In genomic region chrX:54208531-54208930, GRCh38 we compare ENCODE assay signal across 30 cellular contexts. TPM values are rescaled to one million over a fixed set of nuclear protein-coding genes. Genes with fewer than 3 reads are reported as not detected.
DNase-seq lines count a peak whose midpoint lies in the region; TF ChIP-seq lines count a peak whose summit lies in the region.
"Had no signal": no experiment of that assay in that cellular context is flagged by ENCODE, and none has a peak within 500 bp of the region (broad histone marks: within the 10 kb centered on the region; RNA-seq: fewer than 3 reads in every experiment).

No MANE protein-coding gene starts in this region.

- H3K27me3 ChIP-seq in breast epithelium, result peaks cover 0 to 18% of the 10 kb centered on the region in 2 donors
- H3K27me3 ChIP-seq: BE2C, sigmoid colon, vagina had no signal

- POLR2A ChIA-PET in MCF 10A (lab: Yijun Ruan, JAX), result interaction anchor here (0.6 to 0.7 kb wide), 2 partner anchors 211 to 1599 kb away, joined by 3 to 5 read pairs; no protein-coding TSS in a partner anchor

- H3K9me3 ChIP-seq in breast epithelium, result no peaks in the 10 kb centered on the region
- H3K9me3 ChIP-seq: BE2C, gastrocnemius medialis, sigmoid colon, thoracic aorta, vagina had no signal

- no peak for TF ChIP-seq CTCF in MCF 10A (IDR thresholded peaks at IDR 0.05; ENCODE audit: unreplicated experiment)
- TF ChIP-seq CTCF in breast epithelium (IDR thresholded peaks at IDR 0.05), result no peak
- TF ChIP-seq CTCF in cardiac fibroblast (IDR thresholded peaks at IDR 0.05; ENCODE audit: low read depth, low read length), result no peak
- TF ChIP-seq CTCF in fibroblast of villous mesenchyme (IDR thresholded peaks at IDR 0.05; ENCODE audit: insufficient read depth, low read depth, low read length), result no peak
- no peak for TF ChIP-seq CTCF in type B pancreatic cell (conservative IDR thresholded peaks at IDR 0.05)

- BruUV-seq in MCF 10A (replicated peaks; lab: Mats Ljungman, UMichigan), result no TSS peak

- H3K27ac Mint-ChIP-seq in MCF 10A (ENCODE audit: low read depth, unreplicated experiment) (no peak overlapping the region), type B pancreatic cell (no peak overlapping the region)
- H3K27ac Mint-ChIP-seq in activated naive CD4-positive, alpha-beta T cell treated with anti-CD3 and anti-CD28 coated beads, Interleukin-2, amount 10 ng/mL, durations not matched to agents 7 days and 5 days, result no peak overlapping the region
- H3K27ac Mint-ChIP-seq: activated CD4-positive, alpha-beta memory T cell treated with anti-CD3 and anti-CD28 coated beads for 36 hours; activated naive CD4-positive, alpha-beta T cell treated with anti-CD3 and anti-CD28 coated beads, Interleukin-2, amount 50 U/mL, for 24 hours; activated T-helper 1 cell treated with anti-CD3 and anti-CD28 coated beads, Interleukin-12 subunit alpha, Interleukin-12 subunit beta, Interleukin-2, Interleukin-4 antibody, amounts not matched to agents 30 ng/mL and 10 ng/mL and 1 ng/mL, durations not matched to agents 14 hours and 24 hours and 36 hours; CD8-positive, alpha-beta memory T cell; progenitor cell of endocrine pancreas; T-helper 1 cell treated with Interleukin-12 subunit alpha and Interleukin-12 subunit beta and Interleukin-4 antibody, amounts not matched to agents 30 μg/mL and 1 μg/mL, for 36 hours had no signal

- H3K9me3 Mint-ChIP-seq in MCF 10A (ENCODE audit: unreplicated experiment) (no peaks in the 10 kb centered on the region), type B pancreatic cell (no peaks in the 10 kb centered on the region)
- no peaks in the 10 kb centered on the region for H3K9me3 Mint-ChIP-seq in activated naive CD4-positive, alpha-beta T cell treated with anti-CD3 and anti-CD28 coated beads, Interleukin-2, amount 10 ng/mL, durations not matched to agents 7 days and 5 days
- H3K9me3 Mint-ChIP-seq: activated CD4-positive, alpha-beta memory T cell treated with anti-CD3 and anti-CD28 coated beads for 36 hours; activated naive CD4-positive, alpha-beta T cell treated with anti-CD3 and anti-CD28 coated beads, Interleukin-2, amount 50 U/mL, for 24 hours; activated T-helper 1 cell treated with anti-CD3 and anti-CD28 coated beads, Interleukin-12 subunit alpha, Interleukin-12 subunit beta, Interleukin-2, Interleukin-4 antibody, amounts not matched to agents 30 ng/mL and 10 ng/mL and 1 ng/mL, durations not matched to agents 14 hours and 24 hours and 36 hours; CD8-positive, alpha-beta memory T cell; central memory CD8-positive, alpha-beta T cell; T-helper 1 cell treated with Interleukin-12 subunit alpha and Interleukin-12 subunit beta and Interleukin-4 antibody, amounts not matched to agents 30 μg/mL and 1 μg/mL, for 36 hours had no signal

- H3K4me1 ChIP-seq in breast epithelium, result no peaks in the 10 kb centered on the region
- H3K4me1 ChIP-seq: BE2C, gastrocnemius medialis, sigmoid colon, vagina had no signal

- CTCF ChIA-PET in MCF 10A (lab: Yijun Ruan, JAX), result no interaction called here
- CTCF ChIA-PET in activated naive CD4-positive, alpha-beta T cell treated with anti-CD3 and anti-CD28 coated beads, Interleukin-2, amount 10 ng/mL, durations not matched to agents 7 days and 5 days (lab: Charles Lee), result no interaction called here

- no peaks in the 10 kb centered on the region for H3K36me3 ChIP-seq in breast epithelium
- H3K36me3 ChIP-seq: BE2C, gastrocnemius medialis, sigmoid colon, thoracic aorta, vagina had no signal

- intact Hi-C loops in MCF 10A (cut with micrococcal nuclease) (no loop called here), breast epithelium (cut with DNase I; ENCODE audit: low total_unique reads) (no loop called here)

- H3K4me3 ChIP-seq in breast epithelium (no peak overlapping the region), cardiac fibroblast (replicated peaks in 1 of 2; ENCODE audit: low read depth in 2 of 2, low read length in 2 of 2) (no peak overlapping the region), fibroblast of villous mesenchyme (ENCODE audit: low read depth, low read length) (no peak overlapping the region)
- H3K4me3 ChIP-seq: gastrocnemius medialis, sigmoid colon, thoracic aorta, vagina had no signal

- no peaks in the 10 kb centered on the region for H3K36me3 Mint-ChIP-seq in MCF 10A (ENCODE audit: insufficient read depth, unreplicated experiment)
- no peaks in the 10 kb centered on the region for H3K36me3 Mint-ChIP-seq in type B pancreatic cell
- no peaks in the 10 kb centered on the region for H3K36me3 Mint-ChIP-seq in activated naive CD4-positive, alpha-beta T cell treated with anti-CD3 and anti-CD28 coated beads, Interleukin-2, amount 10 ng/mL, durations not matched to agents 7 days and 5 days
- H3K36me3 Mint-ChIP-seq: activated CD4-positive, alpha-beta memory T cell treated with anti-CD3 and anti-CD28 coated beads for 36 hours; activated naive CD4-positive, alpha-beta T cell treated with anti-CD3 and anti-CD28 coated beads, Interleukin-2, amount 50 U/mL, for 24 hours; CD8-positive, alpha-beta memory T cell had no signal

- H3K27ac ChIP-seq in breast epithelium, result no peak overlapping the region
- H3K27ac ChIP-seq: 22Rv1, gastrocnemius medialis, KMS-11, sigmoid colon, thoracic aorta, vagina had no signal

- H3K4me3 Mint-ChIP-seq in MCF 10A (ENCODE audit: unreplicated experiment) (no peak overlapping the region), type B pancreatic cell (no peak overlapping the region)
- H3K4me3 Mint-ChIP-seq in activated naive CD4-positive, alpha-beta T cell treated with anti-CD3 and anti-CD28 coated beads, Interleukin-2, amount 10 ng/mL, durations not matched to agents 7 days and 5 days, result no peak overlapping the region
- H3K4me3 Mint-ChIP-seq: activated CD4-positive, alpha-beta memory T cell treated with anti-CD3 and anti-CD28 coated beads for 36 hours; activated naive CD4-positive, alpha-beta T cell treated with anti-CD3 and anti-CD28 coated beads, Interleukin-2, amount 50 U/mL, for 24 hours; activated T-helper 1 cell treated with anti-CD3 and anti-CD28 coated beads, Interleukin-12 subunit alpha, Interleukin-12 subunit beta, Interleukin-2, Interleukin-4 antibody, amounts not matched to agents 30 ng/mL and 10 ng/mL and 1 ng/mL, durations not matched to agents 14 hours and 24 hours and 36 hours; CD8-positive, alpha-beta memory T cell; central memory CD8-positive, alpha-beta T cell; T-helper 1 cell treated with Interleukin-12 subunit alpha and Interleukin-12 subunit beta and Interleukin-4 antibody, amounts not matched to agents 30 μg/mL and 1 μg/mL, for 36 hours had no signal

- H3K27me3 Mint-ChIP-seq in MCF 10A (ENCODE audit: insufficient read depth, unreplicated experiment), result peaks cover 30% of the 10 kb centered on the region
- no peaks in the 10 kb centered on the region for H3K27me3 Mint-ChIP-seq in type B pancreatic cell
- H3K27me3 Mint-ChIP-seq in activated naive CD4-positive, alpha-beta T cell treated with anti-CD3 and anti-CD28 coated beads, Interleukin-2, amount 10 ng/mL, durations not matched to agents 7 days and 5 days, result no peaks in the 10 kb centered on the region
- H3K27me3 Mint-ChIP-seq: progenitor cell of endocrine pancreas had no signal

- peak; percentile 6 for DNase-seq in MCF 10A (ENCODE audit: unreplicated experiment)
- no peak for DNase-seq in breast epithelium (ENCODE audit: low spot score in 2 of 2)
- peak; percentile 19 to 67 for DNase-seq in cardiac fibroblast (ENCODE audit: low read depth in 2 of 2)
- peak; percentile 3 for DNase-seq in fibroblast of villous mesenchyme (ENCODE audit: low read depth)
- no peak for DNase-seq in DMS79 treated with DMSO at 0.1 percent for 48 hours (lab: John Stamatoyannopoulos, UW)
- no peak for DNase-seq in type B pancreatic cell (ENCODE audit: extremely low spot score, unreplicated experiment)
- DNase-seq in activated naive CD4-positive, alpha-beta T cell treated with anti-CD3 and anti-CD28 coated beads, Interleukin-2, amount 10 ng/mL, durations not matched to agents 7 days and 5 days, result no peak
- no peak for DNase-seq in stimulated activated CD4-positive, alpha-beta T cell treated with anti-CD3 and anti-CD28 coated beads, Interleukin-2, amount 100 ng/mL, for 24 hours
- DNase-seq: activated CD4-positive, alpha-beta memory T cell treated with anti-CD3 and anti-CD28 coated beads for 36 hours; activated CD8-positive, alpha-beta memory T cell treated with anti-CD3 and anti-CD28 coated beads, Interleukin-2, amount 50 U/mL, for 4 hours; anterior cingulate cortex; BE2C; CD8-positive, alpha-beta memory T cell; gastrocnemius medialis; GDM1; hippocampal formation; left colon; NCI-H146; NCI-H446 treated with DMSO at 0.1 percent for 48 hours; sigmoid colon; stimulated activated naive CD4-positive, alpha-beta T cell treated with Interleukin-2 at 50 U/mL for 16 hours had no signal

- H3K4me1 Mint-ChIP-seq in MCF 10A (ENCODE audit: insufficient read depth, unreplicated experiment) (no peaks in the 10 kb centered on the region), type B pancreatic cell (ENCODE audit: unreplicated experiment) (no peaks in the 10 kb centered on the region)
- no peaks in the 10 kb centered on the region for H3K4me1 Mint-ChIP-seq in activated naive CD4-positive, alpha-beta T cell treated with anti-CD3 and anti-CD28 coated beads, Interleukin-2, amount 10 ng/mL, durations not matched to agents 7 days and 5 days
- H3K4me1 Mint-ChIP-seq: activated naive CD4-positive, alpha-beta T cell treated with anti-CD3 and anti-CD28 coated beads, Interleukin-2, amount 50 U/mL, for 24 hours; CD8-positive, alpha-beta memory T cell; central memory CD8-positive, alpha-beta T cell had no signal

- no peak for TF ChIP-seq POLR2A in breast epithelium (IDR thresholded peaks at IDR 0.05)

RNA-seq across cellular contexts. Expression of gene FAM120C, which starts 25.5 kb away (rescaled TPM):
- total RNA-seq in MCF 10A (2022) (11.3 and 12.5 TPM in 2 replicates), breast epithelium (10 to 100 TPM; 11.8 to 13.1 (median 12.4) TPM), fibroblast of villous mesenchyme (7.7 and 8.6 TPM in 2 replicates), type B pancreatic cell (ENCODE audit: low replicate concordance) (6.4 and 12.7 TPM in 2 replicates)

Comparison
In these comparisons a context has a peak if more than half of its experiments do, and no peak if none do; other contexts are left out.
1. DNase-seq: peak in MCF 10A (single experiment), cardiac fibroblast (2 of 2) and fibroblast of villous mesenchyme (single experiment); none in breast epithelium (0 of 2), DMS79 treated with DMSO at 0.1 percent for 48 hours (single experiment), type B pancreatic cell (single experiment), activated naive CD4-positive, alpha-beta T cell treated with anti-CD3 and anti-CD28 coated beads, Interleukin-2, amount 10 ng/mL, durations not matched to agents 7 days and 5 days (single experiment) and stimulated activated CD4-positive, alpha-beta T cell treated with anti-CD3 and anti-CD28 coated beads, Interleukin-2, amount 100 ng/mL, for 24 hours (0 of 2).